In genomic region chr10:84291389-84291788, GRCh38 we compare ENCODE assay signal across 2 cellular contexts.
A peak's percentile ranks its signal among the peaks of the same experiment; 100 is the strongest.
TF ChIP-seq lines count a peak whose summit lies in the region.

No MANE protein-coding gene starts in this region.

TF ChIP-seq in K562, 482 proteins besides CTCF, POLR2A, EP300 and RAD21 (continued from another document and continues in another):
- TF ChIP-seq GTF3C2 (IDR thresholded peaks at IDR 0.05; ENCODE audit: borderline replicate concordance, extremely low read depth, insufficient read length) (no peak), ZNF644 (tag; IDR thresholded peaks at IDR 0.05; ENCODE audit: low read depth) (peak; percentile 85), PTTG1 (tag; IDR thresholded peaks at IDR 0.05; ENCODE audit: low read depth) (no peak), ZZZ3 (IDR thresholded peaks at IDR 0.05) (no peak), ZNF431 (CRISPR knock-in tag; IDR thresholded peaks at IDR 0.05) (0 out of 2 replicates have a peak, but pooled peaks have one; percentile 67), ZNF232 (CRISPR knock-in tag; IDR thresholded peaks at IDR 0.05) (peak; percentile 92), DMBX1 (CRISPR knock-in tag; IDR thresholded peaks at IDR 0.05; ENCODE audit: borderline replicate concordance) (peak; percentile 84; the same call in 1 of the 2 replicates), ZNF395 (CRISPR knock-in tag; IDR thresholded peaks at IDR 0.05) (peak; percentile 78; the same call in 1 of the 2 replicates), NCOA4 (IDR thresholded peaks at IDR 0.05; ENCODE audit: partially characterized antibody) (no peak), NCOR1 (IDR thresholded peaks at IDR 0.05) (no peak), SIN3A (IDR thresholded peaks at IDR 0.05; ENCODE audit: borderline replicate concordance in 2 of 2, control insufficient read depth in 1 of 2, low read depth in 2 of 2, low read length in 2 of 2) (peak in 1 of 2 experiments; percentile 99; a peak in 3 of 4 replicates), CLOCK (CRISPR knock-in tag; IDR thresholded peaks at IDR 0.05; ENCODE audit: borderline replicate concordance) (no peak), SMAD1 (IDR thresholded peaks at IDR 0.05; ENCODE audit: low read depth, low read length, partially characterized antibody) (no peak), NR4A1 (CRISPR knock-in tag; IDR thresholded peaks at IDR 0.05) (no peak), NR4A1 (tag; IDR thresholded peaks at IDR 0.05) (peak; percentile 26; the same call in 1 of the 2 replicates), TCF3 (CRISPR knock-in tag; IDR thresholded peaks at IDR 0.05) (peak; percentile 39; the same call in 1 of the 2 replicates), ZNF224 (CRISPR knock-in tag; IDR thresholded peaks at IDR 0.05) (no peak), CXXC5 (CRISPR knock-in tag; IDR thresholded peaks at IDR 0.05) (peak; percentile 52), SREBF2 (CRISPR knock-in tag; IDR thresholded peaks at IDR 0.05) (no peak), PRMT5 (CRISPR knock-in tag; IDR thresholded peaks at IDR 0.05) (peak; percentile 97), ZNF830 (CRISPR knock-in tag; IDR thresholded peaks at IDR 0.05) (no peak), ZNF639 (CRISPR knock-in tag; conservative IDR thresholded peaks at IDR 0.05 in 1 of 2, IDR thresholded peaks at IDR 0.05 in 1 of 2) (0 out of 4 replicates have a peak, but pooled peaks of 1 of the 2 experiments have one; percentile 43), NFE2 (IDR thresholded peaks at IDR 0.05; ENCODE audit: low read depth) (no peak)

TF ChIP-seq in HepG2, 621 proteins besides CTCF, POLR2A, EP300 and RAD21 (continued from another document and continues in another):
- peak; percentile 88 for TF ChIP-seq HMGXB3 (CRISPR knock-in tag; IDR thresholded peaks at IDR 0.05; ENCODE audit: borderline replicate concordance)
- TF ChIP-seq ZNF614 (CRISPR knock-in tag; IDR thresholded peaks at IDR 0.05; ENCODE audit: borderline replicate concordance) = peak; percentile 76; the same call in 1 of the 2 replicates
- TF ChIP-seq SIN3A (IDR thresholded peaks at IDR 0.05; ENCODE audit: borderline replicate concordance, low read depth, low read length) = peak; percentile 84; the same call in 1 of the 2 replicates
- TF ChIP-seq MED1 (CRISPR knock-in tag; IDR thresholded peaks at IDR 0.05) = peak; percentile 45; the same call in 1 of the 2 replicates
- peak; percentile 88 for TF ChIP-seq ZNF12 (CRISPR knock-in tag; IDR thresholded peaks at IDR 0.05)
- TF ChIP-seq REST (IDR thresholded peaks at IDR 0.05; ENCODE audit: borderline replicate concordance in 1 of 2, low read depth in 1 of 2, low read length in 2 of 2) = peak; percentile 85 to 99
- no peak for TF ChIP-seq SKIL (CRISPR knock-in tag; IDR thresholded peaks at IDR 0.05; ENCODE audit: borderline replicate concordance)
- no peak for TF ChIP-seq TBL1XR1 (IDR thresholded peaks at IDR 0.05; ENCODE audit: borderline replicate concordance, low read length, partially characterized antibody)
- peak; percentile 65; the same call in 1 of the 2 replicates for TF ChIP-seq YEATS2 (CRISPR knock-in tag; IDR thresholded peaks at IDR 0.05; ENCODE audit: borderline replicate concordance)
- no peak for TF ChIP-seq PHB2 (IDR thresholded peaks at IDR 0.05; ENCODE audit: partially characterized antibody)
- TF ChIP-seq ELF3 (CRISPR knock-in tag; IDR thresholded peaks at IDR 0.05) = peak; percentile 82
- TF ChIP-seq PTBP1 (IDR thresholded peaks at IDR 0.05; ENCODE audit: low read depth, low read length, poor library complexity, severe bottlenecking) = no peak
- 0 out of 2 replicates have a peak, but pooled peaks have one; percentile 36 for TF ChIP-seq ZNF414 (CRISPR knock-in tag; IDR thresholded peaks at IDR 0.05)
- TF ChIP-seq ZNF652 (CRISPR knock-in tag; IDR thresholded peaks at IDR 0.05; ENCODE audit: borderline replicate concordance, low read depth) = no peak
- no peak for TF ChIP-seq IKZF1 (IDR thresholded peaks at IDR 0.05)
- TF ChIP-seq FOXK1 (CRISPR knock-in tag; IDR thresholded peaks at IDR 0.05; ENCODE audit: borderline replicate concordance, low read depth) = peak; percentile 81; the same call in 1 of the 2 replicates
- TF ChIP-seq ZNF644 (CRISPR knock-in tag; IDR thresholded peaks at IDR 0.05; ENCODE audit: low read depth) = 0 out of 2 replicates have a peak, but pooled peaks have one; percentile 44
- peak; percentile 87; the same call in 1 of the 2 replicates for TF ChIP-seq ZNF441 (CRISPR knock-in tag; IDR thresholded peaks at IDR 0.05; ENCODE audit: borderline replicate concordance)
- 0 out of 2 replicates have a peak, but pooled peaks have one; percentile 12 for TF ChIP-seq ISL2 (CRISPR knock-in tag; IDR thresholded peaks at IDR 0.05)
- TF ChIP-seq BRCA1 (CRISPR knock-in tag; IDR thresholded peaks at IDR 0.05) = peak; percentile 86; the same call in 1 of the 2 replicates
- no peak for TF ChIP-seq ZNF747 (CRISPR knock-in tag; IDR thresholded peaks at IDR 0.05; ENCODE audit: borderline replicate concordance)
- TF ChIP-seq SMARCE1 (IDR thresholded peaks at IDR 0.05; ENCODE audit: borderline replicate concordance) = no peak
- TF ChIP-seq STAT5B (CRISPR knock-in tag; IDR thresholded peaks at IDR 0.05) = peak; percentile 95
- 0 out of 2 replicates have a peak, but pooled peaks have one; percentile 15 for TF ChIP-seq SOX5 (CRISPR knock-in tag; IDR thresholded peaks at IDR 0.05; ENCODE audit: borderline replicate concordance)
- peak; percentile 35; the same call in 1 of the 2 replicates for TF ChIP-seq ZNF367 (CRISPR knock-in tag; IDR thresholded peaks at IDR 0.05; ENCODE audit: borderline replicate concordance)
- TF ChIP-seq KDM1A (CRISPR knock-in tag; IDR thresholded peaks at IDR 0.05) = no peak
- TF ChIP-seq PHF20 (CRISPR knock-in tag; IDR thresholded peaks at IDR 0.05) = peak; percentile 28; the same call in 1 of the 2 replicates
- TF ChIP-seq ZNF7 (CRISPR knock-in tag; IDR thresholded peaks at IDR 0.05) = peak; percentile 58
- peak; percentile 95 for TF ChIP-seq KLF6 (CRISPR knock-in tag; IDR thresholded peaks at IDR 0.05)
- TF ChIP-seq ZNF792 (CRISPR knock-in tag; IDR thresholded peaks at IDR 0.05) = peak; percentile 87
- TF ChIP-seq ZNF878 (CRISPR knock-in tag; IDR thresholded peaks at IDR 0.05) = 0 out of 2 replicates have a peak, but pooled peaks have one; percentile 21
- TF ChIP-seq KLF12 (CRISPR knock-in tag; IDR thresholded peaks at IDR 0.05; ENCODE audit: borderline replicate concordance) = peak; percentile 80
- no peak for TF ChIP-seq ZNF317 (CRISPR knock-in tag; IDR thresholded peaks at IDR 0.05)
- TF ChIP-seq DNMT3B (CRISPR knock-in tag; conservative IDR thresholded peaks at IDR 0.05) = peak; percentile 71; the same call in 1 of the 2 replicates
- no peak for TF ChIP-seq MAX (IDR thresholded peaks at IDR 0.05)
- peak; percentile 77; the same call in 1 of the 2 replicates for TF ChIP-seq HMG20B (CRISPR knock-in tag; conservative IDR thresholded peaks at IDR 0.05)
- no peak for TF ChIP-seq PREB (CRISPR knock-in tag; IDR thresholded peaks at IDR 0.05)
- TF ChIP-seq NR2F6 (IDR thresholded peaks at IDR 0.05) = no peak
- 0 out of 2 replicates have a peak, but pooled peaks have one; percentile 38 for TF ChIP-seq NR2F6 (CRISPR knock-in tag; IDR thresholded peaks at IDR 0.05)
- no peak for TF ChIP-seq GMEB1 (CRISPR knock-in tag; IDR thresholded peaks at IDR 0.05; ENCODE audit: borderline replicate concordance)
